In the genomic region with DNA sequence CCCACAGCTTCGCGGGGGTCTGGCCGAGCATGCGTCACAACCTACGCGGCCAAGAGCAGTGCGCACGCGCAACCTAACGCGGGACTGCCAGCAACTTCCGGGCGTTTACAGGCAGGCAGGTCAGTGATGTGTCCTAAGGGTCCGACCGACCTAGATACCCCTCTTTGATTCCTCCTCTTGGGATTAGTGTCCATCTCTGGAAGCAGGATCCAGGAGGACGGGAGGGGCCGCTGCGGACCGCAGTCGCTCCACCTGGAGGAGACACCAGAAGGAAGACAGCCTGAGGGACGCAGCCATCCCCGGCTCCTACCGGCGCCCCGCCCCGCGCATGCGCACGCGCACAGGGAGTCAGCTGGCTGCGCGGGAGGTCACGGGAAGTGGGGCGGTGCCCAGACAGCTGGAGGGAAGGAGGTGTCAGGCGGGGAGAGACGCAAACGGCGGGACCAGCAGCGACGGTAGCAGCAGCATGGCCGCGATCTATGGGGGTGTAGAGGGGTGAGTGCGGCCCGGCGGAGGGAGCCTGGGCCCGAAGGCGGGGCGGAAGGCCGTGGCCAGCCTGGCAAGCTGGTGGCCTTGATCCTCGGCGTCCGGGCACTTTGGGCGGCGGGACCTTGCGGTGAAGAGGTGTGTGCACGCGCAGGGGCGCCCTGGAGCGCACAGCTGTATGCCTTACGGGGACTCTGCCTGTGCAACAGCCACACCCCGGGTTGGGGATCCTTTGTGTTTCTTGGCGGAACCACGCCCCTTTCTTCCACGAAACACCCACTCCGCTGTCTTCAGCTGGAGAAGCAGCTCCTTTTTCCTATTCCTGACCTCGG, we compare ENCODE assay signal across 8 cellular contexts. TPM values are rescaled to one million over a fixed set of nuclear protein-coding genes. Genes with fewer than 3 reads are reported as not detected.
A peak's percentile ranks its signal among the peaks of the same experiment; 100 is the strongest.
DNase-seq lines count a peak whose midpoint lies in the region; ATAC-seq and TF ChIP-seq lines count a peak whose summit lies in the region.

A gene (plus strand): TSS at position 431 of the 818 bp plus-strand sequence. CDS start 36 bp downstream, at position 467.

- peaks cover 10 to 19% (median 17%) of the 10 kb centered on the region in 3 donors for H3K36me3 ChIP-seq in skeletal muscle tissue (ENCODE audit: control insufficient read depth in 3 of 3, insufficient read depth in 3 of 3, low read length in 3 of 3)

- H3K27ac ChIP-seq in VCaP (peak within 1 kb of the TSS; percentile 86), skeletal muscle tissue (ENCODE audit: low read depth, low read length) (peak within 1 kb of the TSS; percentile 97)

- peak within 1 kb of the TSS; percentile 97 to 99 (median 98) for H3K9ac ChIP-seq in skeletal muscle tissue (ENCODE audit: low read depth in 1 of 3, low read length in 3 of 3)

- H3K4me3 ChIP-seq in AG04449 (ENCODE audit: low read depth, low read length) (peak within 1 kb of the TSS; percentile 99), iPS-18c (ENCODE audit: insufficient read depth, low read depth, low read length) (peak within 1 kb of the TSS; percentile 78), skeletal muscle tissue (ENCODE audit: low read length in 3 of 3) (peak within 1 kb of the TSS; percentile 94 to 100 (median 97))

- DNase-seq in AG04449 (ENCODE audit: low read depth, low spot score) (peak; percentile 74), NCI-H2196 treated with DMSO at 0.1 percent for 48 hours (lab: John Stamatoyannopoulos, UW; ENCODE audit: unreplicated experiment) (peak; percentile 71), T47D (ENCODE audit: low read depth in 1 of 2, low spot score in 1 of 2) (peak; percentile 82 to 95)

- in situ Hi-C loops in T47D (cut with HindIII; ENCODE audit: low pct_unique_long_range_greater_than_20kb, low sequenced_read_pairs), result no loop called here

- TF ChIP-seq CTCF in AG04449 (IDR thresholded peaks at IDR 0.05; ENCODE audit: insufficient read depth, low read length, missing control alignments), result peak; percentile 8
- TF ChIP-seq CTCF in VCaP (conservative IDR thresholded peaks at IDR 0.05), result no peak

- H3K27me3 ChIP-seq in skeletal muscle tissue (ENCODE audit: control insufficient read depth in 3 of 3, insufficient read depth in 3 of 3, low read length in 3 of 3), result no peaks in the 10 kb centered on the region

- CTCF ChIA-PET in AG04449 (lab: Yijun Ruan, JAX), result interaction anchor here (0.8 to 3.6 kb wide), 7 partner anchors 32 to 90 kb away, joined by 3 to 15 read pairs (median 7); a partner anchor contains a TSS

- peaks cover 14 to 36% (median 31%) of the 10 kb centered on the region in 3 donors for H3K4me1 ChIP-seq in skeletal muscle tissue (ENCODE audit: control insufficient read depth in 3 of 3, insufficient read depth in 3 of 3, low read length in 3 of 3)

- ATAC-seq in GM18907 (IDR thresholded peaks at IDR 0.05; ENCODE audit: unreplicated experiment) (peak; percentile 64), HG03139 (IDR thresholded peaks at IDR 0.05; ENCODE audit: unreplicated experiment) (peak; percentile 51)

- POLR2A ChIA-PET in AG04449 (lab: Yijun Ruan, JAX), result interaction anchor here (0.5 to 3.4 kb wide), 11 partner anchors 8 to 878 kb away, joined by 3 to 28 read pairs (median 5); a partner anchor contains a TSS

- peaks cover 3% of the 10 kb centered on the region for H3K9me3 ChIP-seq in iPS-18c (ENCODE audit: control insufficient read depth, insufficient read depth, low read length)
- H3K9me3 ChIP-seq in skeletal muscle tissue (ENCODE audit: control insufficient read depth in 3 of 3, low read length in 3 of 3), result no peaks in the 10 kb centered on the region

RNA-seq across cellular contexts. Expression of the gene that starts here (rescaled TPM):
- 35.0 TPM for total RNA-seq in skeletal muscle tissue

Comparison
In these comparisons a context has a peak if more than half of its experiments do, and no peak if none do; other contexts are left out.
1. Peak in every context shown above with its lines: DNase-seq, ATAC-seq, H3K4me3 ChIP-seq and H3K27ac ChIP-seq.